21 cellular contexts compared by ENCODE assay signal in the genomic region with DNA sequence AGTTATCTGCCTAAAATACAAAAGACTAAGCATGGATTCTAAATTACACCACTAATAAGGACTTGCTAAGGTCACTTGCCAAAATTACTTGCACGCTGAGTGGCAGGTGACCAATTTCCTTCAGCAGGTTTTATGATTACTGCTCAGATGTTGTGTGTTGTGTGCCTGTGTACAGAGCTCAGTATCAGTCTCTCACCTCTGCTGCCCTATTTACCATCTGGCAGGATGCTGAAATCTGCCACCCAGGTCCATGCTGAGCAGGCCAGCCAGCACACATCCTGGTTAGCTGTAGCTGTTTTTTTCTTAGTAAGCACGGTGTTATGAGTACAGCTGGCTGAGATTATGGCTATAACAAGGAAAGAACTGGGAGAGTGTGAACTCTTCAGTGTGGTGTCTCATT. TPM values are rescaled to one million over a fixed set of nuclear protein-coding genes. Genes with fewer than 3 reads are reported as not detected.
A peak's percentile ranks its signal among the peaks of the same experiment; 100 is the strongest.
DNase-seq lines count a peak whose midpoint lies in the region; ATAC-seq and FAIRE-seq lines count a peak whose summit lies in the region.
"Had no signal": no experiment of that assay in that cellular context is flagged by ENCODE, and none has a peak within 500 bp of the region (broad histone marks: within the 10 kb centered on the region; RNA-seq: fewer than 3 reads in every experiment).

No MANE protein-coding gene starts in this region.

- no peak overlapping the region for H3K27ac Mint-ChIP-seq in activated naive CD8-positive, alpha-beta T cell treated with anti-CD3 and anti-CD28 coated beads, Interleukin-2, amount 10 ng/mL, durations not matched to agents 7 days and 5 days
- no peak overlapping the region for H3K27ac Mint-ChIP-seq in activated naive CD8-positive, alpha-beta T cell treated with anti-CD3 and anti-CD28 coated beads for 36 hours
- H3K27ac Mint-ChIP-seq: activated naive CD8-positive, alpha-beta T cell treated with anti-CD3 and anti-CD28 coated beads, Interleukin-2, amount 50 U/mL, for 24 hours; CD4-positive, alpha-beta memory T cell had no signal

- no peak overlapping the region for H3K4me3 Mint-ChIP-seq in activated naive CD8-positive, alpha-beta T cell treated with anti-CD3 and anti-CD28 coated beads, Interleukin-2, amount 10 ng/mL, durations not matched to agents 7 days and 5 days
- H3K4me3 Mint-ChIP-seq in activated naive CD8-positive, alpha-beta T cell treated with anti-CD3 and anti-CD28 coated beads for 36 hours: no peak overlapping the region
- H3K4me3 Mint-ChIP-seq: activated naive CD8-positive, alpha-beta T cell treated with anti-CD3 and anti-CD28 coated beads, Interleukin-2, amount 50 U/mL, for 24 hours; CD4-positive, alpha-beta memory T cell had no signal

- POLR2A ChIA-PET in activated naive CD8-positive, alpha-beta T cell treated with anti-CD3 and anti-CD28 coated beads, Interleukin-2, amount 10 ng/mL, durations not matched to agents 7 days and 5 days (lab: Charles Lee): no interaction called here

- no peaks in the 10 kb centered on the region for H3K4me1 ChIP-seq in small intestine (ENCODE audit: control insufficient read depth in 2 of 2, insufficient read depth in 1 of 2, low read depth in 1 of 2, low read length in 1 of 2)
- H3K4me1 ChIP-seq: body of pancreas, left lung, upper lobe of right lung had no signal

- H3K9me3 ChIP-seq in small intestine (ENCODE audit: control insufficient read depth, low read depth): no peaks in the 10 kb centered on the region
- H3K9me3 ChIP-seq: body of pancreas, left lung, upper lobe of right lung had no signal

- peaks cover 4% of the 10 kb centered on the region for H3K36me3 Mint-ChIP-seq in activated naive CD8-positive, alpha-beta T cell treated with anti-CD3 and anti-CD28 coated beads, Interleukin-2, amount 10 ng/mL, durations not matched to agents 7 days and 5 days
- H3K36me3 Mint-ChIP-seq in activated naive CD8-positive, alpha-beta T cell treated with anti-CD3 and anti-CD28 coated beads for 36 hours: peaks cover 6% of the 10 kb centered on the region

- peaks cover 4% of the 10 kb centered on the region for H3K4me1 Mint-ChIP-seq in activated naive CD8-positive, alpha-beta T cell treated with anti-CD3 and anti-CD28 coated beads, Interleukin-2, amount 10 ng/mL, durations not matched to agents 7 days and 5 days
- H3K4me1 Mint-ChIP-seq in activated naive CD8-positive, alpha-beta T cell treated with anti-CD3 and anti-CD28 coated beads for 36 hours: peaks cover 4% of the 10 kb centered on the region

- H3K4me3 ChIP-seq in small intestine (ENCODE audit: low read depth in 1 of 2, low read length in 2 of 2): no peak overlapping the region
- H3K4me3 ChIP-seq: body of pancreas, left lung, upper lobe of right lung had no signal

- FAIRE-seq in small intestine (lab: Jason Lieb, UNC): no peak

- WGBS in small intestine, 3 donors: 31 to 50% (median 37%) methylated on average over 2 of the region's 2 CpGs

- ATAC-seq in activated naive CD8-positive, alpha-beta T cell treated with anti-CD3 and anti-CD28 coated beads, Interleukin-2, amount 10 ng/mL, durations not matched to agents 7 days and 5 days (ENCODE audit: low read depth): peak; percentile 30
- ATAC-seq: activated naive CD8-positive, alpha-beta T cell treated with anti-CD3 and anti-CD28 coated beads, Interleukin-2, amount 50 U/mL, for 24 hours; body of pancreas; left lung; Right ventricle myocardium inferior; upper lobe of right lung had no signal

- H3K27ac ChIP-seq in small intestine (ENCODE audit: low read depth in 1 of 2, low read length in 1 of 2): no peak overlapping the region
- H3K27ac ChIP-seq: body of pancreas, left lung, upper lobe of right lung had no signal

- H3K9me3 Mint-ChIP-seq in activated naive CD8-positive, alpha-beta T cell treated with anti-CD3 and anti-CD28 coated beads, Interleukin-2, amount 10 ng/mL, durations not matched to agents 7 days and 5 days: no peaks in the 10 kb centered on the region
- H3K9me3 Mint-ChIP-seq in activated naive CD8-positive, alpha-beta T cell treated with anti-CD3 and anti-CD28 coated beads for 36 hours: no peaks in the 10 kb centered on the region
- H3K9me3 Mint-ChIP-seq: activated naive CD8-positive, alpha-beta T cell treated with anti-CD3 and anti-CD28 coated beads, Interleukin-2, amount 50 U/mL, for 24 hours had no signal

- H3K27me3 ChIP-seq in small intestine (ENCODE audit: control insufficient read depth in 2 of 2, insufficient read depth in 2 of 2, low read length in 2 of 2): no peaks in the 10 kb centered on the region
- H3K27me3 ChIP-seq: body of pancreas, left lung, upper lobe of right lung had no signal

- peaks cover 6% of the 10 kb centered on the region for H3K27me3 Mint-ChIP-seq in activated naive CD8-positive, alpha-beta T cell treated with anti-CD3 and anti-CD28 coated beads, Interleukin-2, amount 10 ng/mL, durations not matched to agents 7 days and 5 days
- no peaks in the 10 kb centered on the region for H3K27me3 Mint-ChIP-seq in activated naive CD8-positive, alpha-beta T cell treated with anti-CD3 and anti-CD28 coated beads for 36 hours

- no peaks in the 10 kb centered on the region for H3K36me3 ChIP-seq in small intestine (ENCODE audit: control insufficient read depth in 2 of 2, insufficient read depth in 2 of 2, low read length in 2 of 2)
- H3K36me3 ChIP-seq: left lung, upper lobe of right lung had no signal

- no peak for DNase-seq in activated naive CD8-positive, alpha-beta T cell treated with anti-CD3 and anti-CD28 coated beads, Interleukin-2, amount 10 ng/mL, durations not matched to agents 7 days and 5 days
- no peak for DNase-seq in activated naive CD8-positive, alpha-beta T cell treated with anti-CD3 and anti-CD28 coated beads for 36 hours
- DNase-seq in NCI-H2081 (lab: John Stamatoyannopoulos, UW) (peak; percentile 9 to 75), cerebellar cortex (ENCODE audit: low spot score) (peak; percentile 48), small intestine (peak; percentile 19), SIG-M5 (lab: John Stamatoyannopoulos, UW) (no peak), hippocampal formation (lab: John Stamatoyannopoulos, UW) (no peak), retina (no peak)
- DNase-seq: activated CD4-positive, alpha-beta T cell treated with anti-CD3 and anti-CD28 coated beads, Interleukin-2, amount 50 U/mL, for 1 hour; activated naive CD8-positive, alpha-beta T cell treated with anti-CD3 and anti-CD28 coated beads, Interleukin-2, amount 50 U/mL, for 24 hours; body of pancreas; DMS79 treated with DMSO at 0.1 percent for 48 hours; H7; head of caudate nucleus; left lung; MM.1S; NCI-H510A; stimulated activated CD4-positive, alpha-beta T cell treated with anti-CD3 and anti-CD28 coated beads, Interleukin-4, amount 100 ng/mL, for 24 hours; upper lobe of right lung had no signal

RNA-seq across cellular contexts. Expression of gene ELOVL4, which starts 34.0 kb away (rescaled TPM):
- under 1 TPM; 0.78 to 0.79 TPM for total RNA-seq in activated naive CD8-positive, alpha-beta T cell treated with anti-CD3 and anti-CD28 coated beads, Interleukin-2, amount 10 ng/mL, durations not matched to agents 7 days and 5 days
- 1 to 10 TPM; 1.7 to 2.2 TPM for total RNA-seq in activated naive CD8-positive, alpha-beta T cell treated with anti-CD3 and anti-CD28 coated beads for 36 hours
- polyA plus RNA-seq in small intestine: 1 to 10 TPM in 1 of 3 donors, not detected in 2; 1.7 TPM

Comparison
In these comparisons a context has a peak if more than half of its experiments do, and no peak if none do; other contexts are left out.
1. DNase-seq: peak in NCI-H2081 (2 of 2), cerebellar cortex (single experiment) and small intestine (single experiment); none in activated naive CD8-positive, alpha-beta T cell treated with anti-CD3 and anti-CD28 coated beads, Interleukin-2, amount 10 ng/mL, durations not matched to agents 7 days and 5 days (single experiment), activated naive CD8-positive, alpha-beta T cell treated with anti-CD3 and anti-CD28 coated beads for 36 hours (single experiment), SIG-M5 (single experiment), hippocampal formation (0 of 2) and retina (single experiment).